16 cellular contexts compared by ENCODE assay signal in the genomic region with DNA sequence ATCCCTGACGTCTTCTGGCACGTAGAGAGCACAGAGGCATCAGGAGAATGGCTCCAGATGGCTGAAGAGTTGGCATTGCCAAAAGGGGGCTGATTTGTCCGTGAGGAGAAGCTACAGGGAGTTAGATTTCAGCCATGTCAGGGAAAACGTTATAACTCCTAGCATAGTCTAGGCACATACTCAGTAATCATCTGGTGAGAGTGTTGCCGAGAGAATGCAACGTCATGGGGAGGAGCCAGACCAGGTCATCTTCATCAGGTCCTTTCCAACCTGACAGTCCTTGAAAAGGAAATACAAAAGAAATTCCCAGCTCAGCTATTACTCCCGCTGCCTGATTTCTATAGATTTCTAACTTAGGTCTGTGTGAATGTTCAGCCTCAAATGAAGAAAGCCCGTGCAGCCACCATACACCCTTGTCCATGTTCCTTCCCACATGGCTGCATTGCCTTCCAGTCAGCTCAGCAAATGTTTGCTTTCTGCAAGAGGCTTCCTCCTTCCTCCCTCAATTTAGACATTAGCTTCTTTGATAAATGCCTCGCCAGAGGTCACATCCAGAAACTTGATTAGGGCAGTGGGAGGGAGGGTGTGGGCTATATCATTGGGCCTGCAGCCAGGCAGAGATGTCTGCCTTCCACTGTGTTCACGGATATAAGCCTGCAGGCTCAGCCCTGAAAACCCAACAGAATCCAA.
DNase-seq lines count a peak whose midpoint lies in the region; ATAC-seq and TF ChIP-seq lines count a peak whose summit lies in the region.
"Had no signal": no experiment of that assay in that cellular context is flagged by ENCODE, and none has a peak within 500 bp of the region (broad histone marks: within the 10 kb centered on the region; RNA-seq: fewer than 3 reads in every experiment).

No MANE protein-coding gene starts in this region.

- peak overlapping the region; percentile 23 for H3K27ac ChIP-seq in AG04450 (ENCODE audit: low read depth, low read length)
- H3K27ac ChIP-seq in neural cell (ENCODE audit: low read length): peak overlapping the region; percentile 57
- H3K27ac ChIP-seq in aorta (ENCODE audit: low read depth in 1 of 2, low read length in 2 of 2): no peak overlapping the region

- H3K4me3 Mint-ChIP-seq in IgD-negative memory B cell: no peak overlapping the region
- H3K4me3 Mint-ChIP-seq: activated CD4-positive, alpha-beta memory T cell treated with anti-CD3 and anti-CD28 coated beads, Interleukin-2, amount 10 ng/mL, durations not matched to agents 7 days and 5 days; central memory CD8-positive, alpha-beta T cell; natural killer cell treated with Interleukin-12 subunit alpha and Interleukin-12 subunit beta and Interleukin-15 and Interleukin-18, amount 100 ng/mL, for 72 hours had no signal

- H3F3A ChIP-seq in neural cell (ENCODE audit: insufficient read depth, low read length, poor library complexity, severe bottlenecking): no peaks in the 10 kb centered on the region

- no peaks in the 10 kb centered on the region for H3K79me2 ChIP-seq in neural cell (replicated peaks; ENCODE audit: insufficient read depth, low read length)

- H3K27me3 Mint-ChIP-seq in IgD-negative memory B cell: no peaks in the 10 kb centered on the region
- H3K27me3 Mint-ChIP-seq: activated CD4-positive, alpha-beta memory T cell treated with anti-CD3 and anti-CD28 coated beads, Interleukin-2, amount 10 ng/mL, durations not matched to agents 7 days and 5 days; central memory CD8-positive, alpha-beta T cell had no signal

- H3K9me3 ChIP-seq in AG04450 (ENCODE audit: control insufficient read depth, insufficient read depth, low read length) (no peaks in the 10 kb centered on the region), neural cell (ENCODE audit: low read length) (no peaks in the 10 kb centered on the region), aorta (ENCODE audit: control insufficient read depth, low read length) (no peaks in the 10 kb centered on the region)

- WGBS in aorta, 2 donors: 78 to 81% methylated on average over 10 of the region's 10 CpGs

- no peaks in the 10 kb centered on the region for H3K9me2 ChIP-seq in neural cell (ENCODE audit: insufficient read depth, low read length)

- H3K4me2 ChIP-seq in neural cell (ENCODE audit: low read length): peak overlapping the region; percentile 21

- no peak for TF ChIP-seq EP300 in neural cell (conservative IDR thresholded peaks at IDR 0.05; ENCODE audit: poor library complexity, severe bottlenecking)

- H3K27me3 ChIP-seq in AG04450 (ENCODE audit: control insufficient read depth, insufficient read depth, low read length) (no peaks in the 10 kb centered on the region), neural cell (ENCODE audit: insufficient read depth, low read depth, low read length) (no peaks in the 10 kb centered on the region), aorta (ENCODE audit: control insufficient read depth in 1 of 2, insufficient read depth in 2 of 2, low read length in 1 of 2) (no peaks in the 10 kb centered on the region)

- H3K36me3 ChIP-seq in neural cell (ENCODE audit: insufficient read depth, low read length): no peaks in the 10 kb centered on the region
- peaks cover 0 to 1% of the 10 kb centered on the region in 2 donors for H3K36me3 ChIP-seq in aorta (ENCODE audit: control insufficient read depth in 1 of 2, insufficient read depth in 2 of 2, low read length in 1 of 2)

- no peak for DNase-seq in AG04450 (ENCODE audit: low read depth, low spot score)
- DNase-seq in cerebellum (ENCODE audit: low spot score): peak; percentile 49
- no peak for DNase-seq in left colon
- DNase-seq in nucleus accumbens (lab: John Stamatoyannopoulos, UW): no peak
- no peak for DNase-seq in aorta
- DNase-seq: activated CD4-positive, alpha-beta memory T cell treated with anti-CD3 and anti-CD28 coated beads, Interleukin-2, amount 10 ng/mL, durations not matched to agents 7 days and 5 days; activated gamma-delta T cell; AML-193; EL; KBM-7; NCI-H2029 had no signal

- H3K27ac Mint-ChIP-seq in IgD-negative memory B cell: peak overlapping the region in 2 of 3 donors; percentile 28 to 65
- H3K27ac Mint-ChIP-seq: activated CD4-positive, alpha-beta memory T cell treated with anti-CD3 and anti-CD28 coated beads, Interleukin-2, amount 10 ng/mL, durations not matched to agents 7 days and 5 days; natural killer cell treated with Interleukin-12 subunit alpha and Interleukin-12 subunit beta and Interleukin-15 and Interleukin-18, amount 100 ng/mL, for 72 hours had no signal

- no peak overlapping the region for H3K9ac ChIP-seq in neural cell (ENCODE audit: low read length)

- intact Hi-C loops in left colon (cut with DNase I, micrococcal nuclease) (no loop called here), aorta (cut with DNase I) (no loop called here)

- no peaks in the 10 kb centered on the region for H3K9me3 Mint-ChIP-seq in IgD-negative memory B cell
- H3K9me3 Mint-ChIP-seq: activated CD4-positive, alpha-beta memory T cell treated with anti-CD3 and anti-CD28 coated beads, Interleukin-2, amount 10 ng/mL, durations not matched to agents 7 days and 5 days; central memory CD8-positive, alpha-beta T cell; natural killer cell treated with Interleukin-12 subunit alpha and Interleukin-12 subunit beta and Interleukin-15 and Interleukin-18, amount 100 ng/mL, for 72 hours had no signal

- H3K4me1 ChIP-seq in aorta (ENCODE audit: control insufficient read depth in 1 of 2, insufficient read depth in 2 of 2, low read length in 2 of 2): peaks cover 0 to 2% of the 10 kb centered on the region in 2 donors

- TF ChIP-seq RAD21 in neural cell (conservative IDR thresholded peaks at IDR 0.05): no peak

- peaks cover 13 to 25% (median 16%) of the 10 kb centered on the region in 3 donors for H3K4me1 Mint-ChIP-seq in IgD-negative memory B cell

- CTCF ChIA-PET in AG04450 (lab: Charles Lee): interaction anchor here (0.8 to 1.3 kb wide), 2 partner anchors 30 to 261 kb away, joined by 3 read pairs; no protein-coding TSS in a partner anchor

- H4K20me1 ChIP-seq in neural cell (ENCODE audit: insufficient read depth): no peaks in the 10 kb centered on the region

- H3K4me3 ChIP-seq in AG04450 (ENCODE audit: low read depth, low read length) (no peak overlapping the region), neural cell (ENCODE audit: low read length) (peak overlapping the region; percentile 33), aorta (ENCODE audit: low read length in 2 of 2) (no peak overlapping the region)

- ATAC-seq in left colon (no peak), GM18519 (IDR thresholded peaks at IDR 0.05; ENCODE audit: low FRiP score, unreplicated experiment) (no peak), aorta (ENCODE audit: low FRiP score) (no peak)
- ATAC-seq: natural killer cell treated with Interleukin-12 subunit alpha and Interleukin-12 subunit beta and Interleukin-15 and Interleukin-18, amount 100 ng/mL, for 72 hours had no signal

- no peak for TF ChIP-seq CTCF in AG04450 (IDR thresholded peaks at IDR 0.05; ENCODE audit: low read depth, low read length)
- no peak for TF ChIP-seq CTCF in neural cell (IDR thresholded peaks at IDR 0.05; ENCODE audit: poor library complexity, severe bottlenecking)

- peaks cover 4% of the 10 kb centered on the region for H3K36me3 Mint-ChIP-seq in IgD-negative memory B cell

- POLR2A ChIA-PET in AG04450 (lab: Yijun Ruan, JAX): no interaction called here

- no peak overlapping the region for H2AFZ ChIP-seq in neural cell (ENCODE audit: low read depth, low read length)

TF ChIP-seq in neural cell, 6 proteins besides CTCF, POLR2A, EP300 and RAD21:
- TF ChIP-seq POLR2AphosphoS5 (IDR thresholded peaks at IDR 0.05) (peak; percentile 41), REST (IDR thresholded peaks at IDR 0.05; ENCODE audit: borderline replicate concordance) (no peak)
TF ChIP-seq in neural cell: peak in this region for 1.

Comparison
In these comparisons a context has a peak if more than half of its experiments do, and no peak if none do; other contexts are left out.
1. H3K27ac ChIP-seq: peak in AG04450 (single experiment) and neural cell (single experiment); none in aorta (0 of 2).